ENCODE assay signal across 21 cellular contexts in the genomic region with DNA sequence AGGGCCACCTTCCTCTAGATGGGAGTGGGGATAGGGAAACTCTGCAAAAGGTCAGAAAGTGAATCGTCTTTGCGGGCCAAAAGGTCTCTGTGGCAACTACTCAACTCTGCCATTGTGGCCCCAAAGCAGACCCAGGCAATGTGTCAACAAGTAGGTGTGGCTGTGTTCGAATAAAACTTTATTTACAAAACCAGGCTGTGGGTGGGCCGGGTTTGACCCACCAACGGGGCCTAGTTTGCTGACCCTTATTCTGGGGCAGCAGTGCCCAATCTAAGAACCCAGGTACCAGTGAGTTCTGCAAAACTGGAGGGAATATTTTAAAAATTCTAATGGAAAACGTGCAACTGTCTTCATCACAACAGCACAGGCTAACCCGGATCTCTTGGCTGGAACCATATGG. TPM values are rescaled to one million over a fixed set of nuclear protein-coding genes. Genes with fewer than 3 reads are reported as not detected.
DNase-seq lines count a peak whose midpoint lies in the region; ATAC-seq, FAIRE-seq and TF ChIP-seq lines count a peak whose summit lies in the region.
"Had no signal": no experiment of that assay in that cellular context is flagged by ENCODE, and none has a peak within 500 bp of the region (broad histone marks: within the 10 kb centered on the region; RNA-seq: fewer than 3 reads in every experiment).

No MANE protein-coding gene starts in this region.

- H3K27me3 ChIP-seq in HepG2 (ENCODE audit: control insufficient read depth in 1 of 2, insufficient read depth in 2 of 2, low read length in 2 of 2) (no peaks in the 10 kb centered on the region), right lobe of liver (no peaks in the 10 kb centered on the region), gastrocnemius medialis (no peaks in the 10 kb centered on the region)
- H3K27me3 ChIP-seq: BE2C had no signal

- POLR2A ChIA-PET in HepG2 (lab: Yijun Ruan, JAX) = no interaction called here
- POLR2A ChIA-PET in activated CD8-positive, alpha-beta T cell treated with anti-CD3 and anti-CD28 coated beads for 36 hours (lab: Charles Lee) = no interaction called here

- BruUV-seq in HepG2 (replicated peaks; lab: Mats Ljungman, UMichigan) = no TSS peak

- no peaks in the 10 kb centered on the region for H3K36me3 ChIP-seq in HepG2 (replicated peaks in 1 of 2; ENCODE audit: control insufficient read depth in 1 of 2, insufficient read depth in 2 of 2, low read length in 2 of 2)
- no peaks in the 10 kb centered on the region for H3K36me3 ChIP-seq in right lobe of liver
- no peaks in the 10 kb centered on the region for H3K36me3 ChIP-seq in gastrocnemius medialis
- H3K36me3 ChIP-seq: BE2C, HAP-1 had no signal

- TF ChIP-seq RAD21 in HepG2 (CRISPR knock-in tag; IDR thresholded peaks at IDR 0.05) = no peak

- FAIRE-seq in HepG2 (lab: Jason Lieb, UNC) = no peak
- FAIRE-seq: GM12892, GM18507 had no signal

- H3K4me2 ChIP-seq in HepG2 (ENCODE audit: low read depth, low read length) = no peak overlapping the region
- H3K4me2 ChIP-seq: GM23338 had no signal

- H3K4me3 ChIP-seq in HepG2 (replicated peaks in 1 of 3; ENCODE audit: insufficient read depth in 1 of 3, low read depth in 2 of 3, low read length in 3 of 3) = no peak overlapping the region
- H3K4me3 ChIP-seq in right lobe of liver = no peak overlapping the region
- H3K4me3 ChIP-seq in gastrocnemius medialis = no peak overlapping the region
- H3K4me3 ChIP-seq: GM23338, HAP-1 had no signal

- 17% methylated on average over 7 of the region's 7 CpGs for WGBS in HepG2 (ENCODE audit: low lambda C conversion rate)
- WGBS in right lobe of liver (ENCODE audit: insufficient coverage, low coverage, low lambda C conversion rate, missing lambda C conversion rate) = 87% methylated on average over 6 of the region's 7 CpGs

- no peak for ATAC-seq in HepG2
- ATAC-seq in right lobe of liver = no peak
- ATAC-seq in gastrocnemius medialis = no peak
- ATAC-seq in activated CD8-positive, alpha-beta T cell treated with anti-CD3 and anti-CD28 coated beads for 36 hours = no peak
- ATAC-seq: GM23338 had no signal

- H2AFZ ChIP-seq in HepG2 (ENCODE audit: low read length) = no peak overlapping the region
- H2AFZ ChIP-seq: GM23338 had no signal

- H3K79me2 ChIP-seq in HepG2 (ENCODE audit: insufficient read depth, low read length) = no peaks in the 10 kb centered on the region

- H3K9ac ChIP-seq in HepG2 (ENCODE audit: insufficient read depth, low read depth, low read length) = no peak overlapping the region

- TF ChIP-seq POLR2A in HepG2 (IDR thresholded peaks at IDR 0.05; ENCODE audit: insufficient read depth in 1 of 2, low read depth in 2 of 2, low read length in 2 of 2) = no peak
- TF ChIP-seq POLR2A in right lobe of liver (IDR thresholded peaks at IDR 0.05) = no peak
- no peak for TF ChIP-seq POLR2A in gastrocnemius medialis (IDR thresholded peaks at IDR 0.05)

- DNase-seq in HepG2 (ENCODE audit: low spot score) = no peak
- DNase-seq in right lobe of liver = no peak
- DNase-seq in gastrocnemius medialis = no peak
- DNase-seq in Kasumi-1 (lab: John Stamatoyannopoulos, UW) = no peak
- no peak for DNase-seq in AML-193 (lab: John Stamatoyannopoulos, UW)
- DNase-seq in activated CD8-positive, alpha-beta T cell treated with anti-CD3 and anti-CD28 coated beads for 36 hours = no peak
- DNase-seq: 8988T; CD4-positive, alpha-beta memory T cell; DMS153; DMS79; GDM1; IMR-90; KBM-7 had no signal

- H3K36me3 Mint-ChIP-seq in activated CD8-positive, alpha-beta T cell treated with anti-CD3 and anti-CD28 coated beads for 36 hours (ENCODE audit: low read depth) = no peaks in the 10 kb centered on the region
- H3K36me3 Mint-ChIP-seq: CD14-positive monocyte; CD4-positive, alpha-beta memory T cell had no signal

- no peak overlapping the region for H3K4me3 Mint-ChIP-seq in activated CD8-positive, alpha-beta T cell treated with anti-CD3 and anti-CD28 coated beads for 36 hours
- H3K4me3 Mint-ChIP-seq: CD14-positive monocyte; CD4-positive, alpha-beta memory T cell; GM23338 had no signal

- no peaks in the 10 kb centered on the region for H3K9me3 Mint-ChIP-seq in activated CD8-positive, alpha-beta T cell treated with anti-CD3 and anti-CD28 coated beads for 36 hours

- no peaks in the 10 kb centered on the region for H3K4me1 ChIP-seq in HepG2 (ENCODE audit: insufficient read depth, low read length)
- no peaks in the 10 kb centered on the region for H3K4me1 ChIP-seq in right lobe of liver
- H3K4me1 ChIP-seq in gastrocnemius medialis = peaks cover 31 to 37% of the 10 kb centered on the region in 2 donors
- H3K4me1 ChIP-seq: HAP-1 had no signal

- H4K20me1 ChIP-seq in HepG2 (ENCODE audit: insufficient read depth, low read length) = no peaks in the 10 kb centered on the region

- H3K9me3 ChIP-seq in HepG2 (ENCODE audit: low read length) = no peaks in the 10 kb centered on the region
- no peaks in the 10 kb centered on the region for H3K9me3 ChIP-seq in right lobe of liver
- no peaks in the 10 kb centered on the region for H3K9me3 ChIP-seq in gastrocnemius medialis
- H3K9me3 ChIP-seq: BE2C had no signal

- H3K27me3 Mint-ChIP-seq in activated CD8-positive, alpha-beta T cell treated with anti-CD3 and anti-CD28 coated beads for 36 hours = peaks cover 16% of the 10 kb centered on the region

- CTCF ChIA-PET in HepG2 (lab: Yijun Ruan, JAX; ENCODE audit: low intra/inter-chr PET ratio, low total read pairs) = no interaction called here
- CTCF ChIA-PET in activated CD8-positive, alpha-beta T cell treated with anti-CD3 and anti-CD28 coated beads for 36 hours (lab: Charles Lee) = no interaction called here

- no peaks in the 10 kb centered on the region for H3K4me1 Mint-ChIP-seq in activated CD8-positive, alpha-beta T cell treated with anti-CD3 and anti-CD28 coated beads for 36 hours (ENCODE audit: low read depth)
- H3K4me1 Mint-ChIP-seq: CD14-positive monocyte; CD4-positive, alpha-beta memory T cell had no signal

- intact Hi-C loops in HepG2 (cut with micrococcal nuclease; ENCODE audit: unreplicated experiment) (no loop called here), right lobe of liver (cut with DNase I) (no loop called here), gastrocnemius medialis (cut with DNase I; ENCODE audit: low total_unique reads) (no loop called here)
- intact Hi-C loops in activated CD8-positive, alpha-beta T cell treated with anti-CD3 and anti-CD28 coated beads for 36 hours (cut with micrococcal nuclease) = no loop called here

- H3K27ac ChIP-seq in HepG2 (ENCODE audit: extremely low read length, insufficient read depth, low read length) (no peak overlapping the region), right lobe of liver (no peak overlapping the region), cingulate gyrus (ENCODE audit: low read depth, low read length) (peak overlapping the region; percentile 2), gastrocnemius medialis (peak overlapping the region; percentile 53 to 72 (median 63))
- H3K27ac ChIP-seq: HL-60 had no signal

- no peak overlapping the region for H3K27ac Mint-ChIP-seq in activated CD8-positive, alpha-beta T cell treated with anti-CD3 and anti-CD28 coated beads for 36 hours
- H3K27ac Mint-ChIP-seq: CD14-positive monocyte; CD4-positive, alpha-beta memory T cell; GM23338 had no signal

- TF ChIP-seq CTCF in HepG2 (CRISPR knock-in tag; IDR thresholded peaks at IDR 0.05) (no peak), right lobe of liver (IDR thresholded peaks at IDR 0.05) (no peak), gastrocnemius medialis (IDR thresholded peaks at IDR 0.05 in 4 of 5, conservative IDR thresholded peaks at IDR 0.05 in 1 of 5) (no peak)
- no peak for TF ChIP-seq CTCF in activated CD8-positive, alpha-beta T cell treated with anti-CD3 and anti-CD28 coated beads for 36 hours (IDR thresholded peaks at IDR 0.05)

- in situ Hi-C loops in HepG2 (cut with HindIII; ENCODE audit: extremely low pct_ligation_motif_present, low pct_unique_long_range_greater_than_20kb) = no loop called here
- in situ Hi-C loops in gastrocnemius medialis (cut with MboI; ENCODE audit: low sequenced_read_pairs in 4 of 4) = no loop called here

- TF ChIP-seq EP300 in HepG2 (IDR thresholded peaks at IDR 0.05; ENCODE audit: low read depth in 2 of 2, low read length in 2 of 2) (no peak), HepG2 (CRISPR knock-in tag; IDR thresholded peaks at IDR 0.05; ENCODE audit: borderline replicate concordance) (no peak)

RNA-seq across cellular contexts. Expression of gene RORA, which starts 40.9 kb away (rescaled TPM):
- total RNA-seq in HepG2 (2016; rRNA removed; fragmentation: Illumina TruSeq; extraction: Trizol) (6.6 and 7.0 TPM in 2 replicates), right lobe of liver (10 to 100 TPM; 27.9 to 71.3 (median 44.6) TPM), gastrocnemius medialis (100 to 1,000 TPM; 171 to 303 (median 203) TPM)
- total RNA-seq in HepG2 (2016; cell fraction: cytosol; rRNA removed; fragmentation: Illumina TruSeq; extraction: Trizol; ENCODE audit: low read depth) = 2.3 and 3.1 TPM in 2 replicates
- total RNA-seq in HepG2 (2016; cell fraction: insoluble cytoplasmic fraction; rRNA removed; fragmentation: Illumina TruSeq; extraction: Trizol) = 7.2 and 8.6 TPM in 2 replicates
- total RNA-seq in HepG2 (2016; cell fraction: membrane; rRNA removed; fragmentation: Illumina TruSeq; extraction: Trizol) = 4.5 and 4.6 TPM in 2 replicates
- total RNA-seq in HepG2 (2016; cell fraction: nucleus; rRNA removed; fragmentation: Illumina TruSeq; extraction: Trizol) = 10.4 and 12.1 TPM in 2 replicates
- polyA plus RNA-seq in HepG2 (2011; rRNA removed) = 35.6 and 38.6 TPM in 2 replicates
- polyA plus RNA-seq in HepG2 (2011; cell fraction: cytosol; rRNA removed) = 18.0 and 30.3 TPM in 2 replicates
- polyA plus RNA-seq in HepG2 (2011; cell fraction: nucleus; rRNA removed) = 75.3 and 107 TPM in 2 replicates
- polyA plus RNA-seq in HepG2 (2012) = 18.0 and 20.5 TPM in 2 replicates
- polyA plus RNA-seq in HepG2 (2016; cell fraction: cytosol; fragmentation: Illumina TruSeq; extraction: Trizol; ENCODE audit: low read depth) = 1.2 and 1.3 TPM in 2 replicates
- 3.3 and 3.5 TPM in 2 replicates for polyA plus RNA-seq in HepG2 (2016; cell fraction: insoluble cytoplasmic fraction; fragmentation: Illumina TruSeq; extraction: Trizol; ENCODE audit: low read depth)
- polyA plus RNA-seq in HepG2 (2016; cell fraction: membrane; fragmentation: Illumina TruSeq; extraction: Trizol; ENCODE audit: low read depth) = 2.1 and 2.4 TPM in 2 replicates
- polyA plus RNA-seq in HepG2 (2016; cell fraction: nucleus; fragmentation: Illumina TruSeq; extraction: Trizol; ENCODE audit: insufficient read depth, low read depth) = 7.7 and 8.9 TPM in 2 replicates
- polyA minus RNA-seq in HepG2 (2011; rRNA and poly(A)+ RNA removed; ENCODE audit: low replicate concordance) = 0.14 and 159 TPM in 2 replicates
- polyA minus RNA-seq in HepG2 (2011; cell fraction: cytosol; rRNA and poly(A)+ RNA removed) = 40.1 and 51.4 TPM in 2 replicates
- polyA minus RNA-seq in HepG2 (2011; cell fraction: nucleus; rRNA and poly(A)+ RNA removed) = 123 and 131 TPM in 2 replicates
- 10 to 100 TPM; 23.6 to 24.3 TPM for total RNA-seq in activated CD8-positive, alpha-beta T cell treated with anti-CD3 and anti-CD28 coated beads for 36 hours

Comparison
In these comparisons a context has a peak if more than half of its experiments do, and no peak if none do; other contexts are left out.
1. H3K27ac ChIP-seq: peak in cingulate gyrus (single experiment) and gastrocnemius medialis (4 of 4); none in HepG2 (single experiment) and right lobe of liver (0 of 3).